ENCODE assay signal across 1 cellular context in genomic region chrX:152895724-152896420, GRCh38.
TF ChIP-seq lines count a peak whose summit lies in the region.

No MANE protein-coding gene starts in this region.

TF ChIP-seq in HepG2, 621 proteins besides CTCF, POLR2A, EP300 and RAD21:
- TF ChIP-seq RNF219 (CRISPR knock-in tag; IDR thresholded peaks at IDR 0.05): no peak
- TF ChIP-seq PHF20 (CRISPR knock-in tag; IDR thresholded peaks at IDR 0.05): no peak
- no peak for TF ChIP-seq KDM2A (CRISPR knock-in tag; IDR thresholded peaks at IDR 0.05; ENCODE audit: borderline replicate concordance, low read depth)
- no peak for TF ChIP-seq PHF5A (CRISPR knock-in tag; IDR thresholded peaks at IDR 0.05; ENCODE audit: low read depth, unreplicated experiment)
- TF ChIP-seq MXD4 (CRISPR knock-in tag; IDR thresholded peaks at IDR 0.05): no peak
- no peak for TF ChIP-seq NR2C2 (CRISPR knock-in tag; IDR thresholded peaks at IDR 0.05; ENCODE audit: borderline replicate concordance)
- no peak for TF ChIP-seq ZNF878 (CRISPR knock-in tag; IDR thresholded peaks at IDR 0.05)
- TF ChIP-seq NCOA1 (CRISPR knock-in tag; IDR thresholded peaks at IDR 0.05): no peak
- no peak for TF ChIP-seq AKAP8 (CRISPR knock-in tag; IDR thresholded peaks at IDR 0.05)
- TF ChIP-seq KAT2B (IDR thresholded peaks at IDR 0.05; ENCODE audit: borderline replicate concordance, low read depth, low read length): no peak
- TF ChIP-seq CHD2 (IDR thresholded peaks at IDR 0.05; ENCODE audit: low read depth, low read length): no peak
- no peak for TF ChIP-seq SP2 (CRISPR knock-in tag; IDR thresholded peaks at IDR 0.05)
- TF ChIP-seq SRF (IDR thresholded peaks at IDR 0.05; ENCODE audit: low read depth, low read length): no peak
- no peak for TF ChIP-seq ZFAT (CRISPR knock-in tag; conservative IDR thresholded peaks at IDR 0.05)
